Comparison of ENCODE assay signal across 18 cellular contexts in the genomic region with DNA sequence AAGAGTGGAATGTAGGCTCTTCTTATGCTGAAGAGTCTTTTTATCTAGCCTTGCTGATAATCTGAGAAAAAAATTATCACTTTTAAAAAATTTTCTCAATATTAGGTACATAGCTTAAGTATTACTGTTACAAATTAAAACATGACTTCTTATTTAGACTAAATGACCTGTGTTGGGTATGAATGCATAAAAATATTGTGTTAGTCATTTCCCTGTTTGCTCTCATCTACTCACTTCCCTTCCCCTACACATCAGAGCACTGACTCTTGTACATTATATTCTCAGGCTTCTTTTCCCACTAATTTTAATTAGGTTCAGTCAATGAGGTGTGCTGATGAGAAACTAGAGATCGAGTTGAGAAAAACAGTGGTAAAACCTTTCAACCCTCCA.
A peak's percentile ranks its signal among the peaks of the same experiment; 100 is the strongest.
DNase-seq lines count a peak whose midpoint lies in the region; ATAC-seq and TF ChIP-seq lines count a peak whose summit lies in the region.
"Had no signal": no experiment of that assay in that cellular context is flagged by ENCODE, and none has a peak within 500 bp of the region (broad histone marks: within the 10 kb centered on the region; RNA-seq: fewer than 3 reads in every experiment).

No MANE protein-coding gene starts in this region.

- H3K4me1 ChIP-seq in endodermal cell (ENCODE audit: control insufficient read depth, insufficient read depth, low read length) = peaks cover 11% of the 10 kb centered on the region
- H3K4me1 ChIP-seq: foreskin keratinocyte, parathyroid adenoma had no signal

- ATAC-seq in GM19463 (IDR thresholded peaks at IDR 0.05; ENCODE audit: unreplicated experiment) = peak; percentile 51
- peak; percentile 44 for ATAC-seq in HG03571 (IDR thresholded peaks at IDR 0.05; ENCODE audit: unreplicated experiment)
- ATAC-seq in HG03108 (IDR thresholded peaks at IDR 0.05; ENCODE audit: unreplicated experiment) = no peak
- ATAC-seq in HG03039 (IDR thresholded peaks at IDR 0.05; ENCODE audit: unreplicated experiment) = no peak
- ATAC-seq: activated T-cell treated with anti-CD3 and anti-CD28 coated beads, Interleukin-2, amount 50 U/mL, for 4 hours; foreskin keratinocyte had no signal

- H3K27me3 Mint-ChIP-seq in Calu3 (ENCODE audit: unreplicated experiment) (no peaks in the 10 kb centered on the region), endodermal cell (ENCODE audit: insufficient read depth) (no peaks in the 10 kb centered on the region)
- H3K27me3 Mint-ChIP-seq: activated CD4-positive, alpha-beta T cell treated with anti-CD3 and anti-CD28 coated beads, Interleukin-2, amount 10 ng/mL, durations not matched to agents 24 days and 14 days had no signal

- no peak overlapping the region for H3K27ac ChIP-seq in endodermal cell (ENCODE audit: low read depth, low read length)
- H3K27ac ChIP-seq: dorsolateral prefrontal cortex, foreskin keratinocyte, parathyroid adenoma, thoracic aorta had no signal

- H3K9ac ChIP-seq in endodermal cell (ENCODE audit: extremely low read depth, low read length, poor library complexity, severe bottlenecking) = no peak overlapping the region
- H3K9ac ChIP-seq: parathyroid adenoma had no signal

- DNase-seq in Calu3 = no peak
- DNase-seq in endodermal cell = no peak
- no peak for DNase-seq in DMS79 treated with DMSO at 0.1 percent for 48 hours (lab: John Stamatoyannopoulos, UW)
- DNase-seq in stimulated activated naive CD4-positive, alpha-beta T cell treated with Interleukin-2 at 50 U/mL for 16 hours (lab: John Stamatoyannopoulos, UW) = no peak
- DNase-seq: activated CD4-positive, alpha-beta T cell treated with anti-CD3 and anti-CD28 coated beads, Interleukin-2, amount 10 ng/mL, durations not matched to agents 24 days and 14 days; activated T-cell treated with anti-CD3 and anti-CD28 coated beads, Interleukin-2, amount 50 U/mL, for 4 hours; dorsolateral prefrontal cortex; Kasumi-1; midbrain; NCI-H1436 treated with DMSO at 0.1 percent for 48 hours; T1000 had no signal

- H3K9me3 ChIP-seq in endodermal cell (ENCODE audit: control insufficient read depth, low read length) = no peaks in the 10 kb centered on the region
- H3K9me3 ChIP-seq: thoracic aorta had no signal

- H3K27ac Mint-ChIP-seq in Calu3 (ENCODE audit: unreplicated experiment) (peak overlapping the region; percentile 48), endodermal cell (peak overlapping the region; percentile 31)
- H3K27ac Mint-ChIP-seq: activated CD4-positive, alpha-beta T cell treated with anti-CD3 and anti-CD28 coated beads, Interleukin-2, amount 10 ng/mL, durations not matched to agents 24 days and 14 days had no signal

- H3K4me3 ChIP-seq in endodermal cell (ENCODE audit: low read length) = no peak overlapping the region
- H3K4me3 ChIP-seq: dorsolateral prefrontal cortex, thoracic aorta had no signal

- CTCF ChIA-PET in Calu3 (lab: Charles Lee) = no interaction called here

- intact Hi-C loops in Calu3 (cut with micrococcal nuclease; ENCODE audit: unreplicated experiment) = no loop called here

- peaks cover 15% of the 10 kb centered on the region for H3K4me1 Mint-ChIP-seq in Calu3 (ENCODE audit: low read depth, unreplicated experiment)
- H3K4me1 Mint-ChIP-seq in endodermal cell = peaks cover 18% of the 10 kb centered on the region
- H3K4me1 Mint-ChIP-seq: activated CD4-positive, alpha-beta T cell treated with anti-CD3 and anti-CD28 coated beads, Interleukin-2, amount 10 ng/mL, durations not matched to agents 24 days and 14 days had no signal

- H3K9me3 Mint-ChIP-seq in Calu3 (ENCODE audit: low read depth, unreplicated experiment) = peaks cover 2% of the 10 kb centered on the region
- no peaks in the 10 kb centered on the region for H3K9me3 Mint-ChIP-seq in endodermal cell
- H3K9me3 Mint-ChIP-seq: activated CD4-positive, alpha-beta T cell treated with anti-CD3 and anti-CD28 coated beads, Interleukin-2, amount 10 ng/mL, durations not matched to agents 24 days and 14 days; activated T-cell treated with anti-CD3 and anti-CD28 coated beads, Interleukin-2, amount 50 U/mL, for 4 hours had no signal

- H3K36me3 Mint-ChIP-seq in Calu3 (ENCODE audit: insufficient read depth, unreplicated experiment) = no peaks in the 10 kb centered on the region
- no peaks in the 10 kb centered on the region for H3K36me3 Mint-ChIP-seq in endodermal cell (ENCODE audit: low read depth)

- WGBS in endodermal cell (ENCODE audit: insufficient coverage in 1 of 2, insufficient read length in 1 of 2), 2 experiments = 85% methylated on average over 1 of the region's 1 CpG; no CpG with 5 or more reads in 1 of the 2 experiments

- BruUV-seq in Calu3 (replicated peaks; lab: Mats Ljungman, UMichigan) = no TSS peak

- H3K27me3 ChIP-seq in endodermal cell (ENCODE audit: control insufficient read depth, insufficient read depth, low read length, poor library complexity, severe bottlenecking) = no peaks in the 10 kb centered on the region
- H3K27me3 ChIP-seq: dorsolateral prefrontal cortex, foreskin keratinocyte had no signal

- H3K36me3 ChIP-seq in endodermal cell (ENCODE audit: control insufficient read depth, insufficient read depth, low read length) = no peaks in the 10 kb centered on the region
- H3K36me3 ChIP-seq: thoracic aorta had no signal

- H3K4me3 Mint-ChIP-seq in Calu3 (ENCODE audit: low read depth, unreplicated experiment) (peak overlapping the region; percentile 10), endodermal cell (no peak overlapping the region)
- H3K4me3 Mint-ChIP-seq: activated CD4-positive, alpha-beta T cell treated with anti-CD3 and anti-CD28 coated beads, Interleukin-2, amount 10 ng/mL, durations not matched to agents 24 days and 14 days; activated T-cell treated with anti-CD3 and anti-CD28 coated beads, Interleukin-2, amount 50 U/mL, for 4 hours had no signal

- TF ChIP-seq CTCF in Calu3 (IDR thresholded peaks at IDR 0.05; ENCODE audit: unreplicated experiment) (no peak), endodermal cell (conservative IDR thresholded peaks at IDR 0.05) (no peak)

Comparison
In these comparisons a context has a peak if more than half of its experiments do, and no peak if none do; other contexts are left out.
1. ATAC-seq: peak in GM19463 (single experiment) and HG03571 (single experiment); none in HG03108 (single experiment) and HG03039 (single experiment).